In the genomic region with DNA sequence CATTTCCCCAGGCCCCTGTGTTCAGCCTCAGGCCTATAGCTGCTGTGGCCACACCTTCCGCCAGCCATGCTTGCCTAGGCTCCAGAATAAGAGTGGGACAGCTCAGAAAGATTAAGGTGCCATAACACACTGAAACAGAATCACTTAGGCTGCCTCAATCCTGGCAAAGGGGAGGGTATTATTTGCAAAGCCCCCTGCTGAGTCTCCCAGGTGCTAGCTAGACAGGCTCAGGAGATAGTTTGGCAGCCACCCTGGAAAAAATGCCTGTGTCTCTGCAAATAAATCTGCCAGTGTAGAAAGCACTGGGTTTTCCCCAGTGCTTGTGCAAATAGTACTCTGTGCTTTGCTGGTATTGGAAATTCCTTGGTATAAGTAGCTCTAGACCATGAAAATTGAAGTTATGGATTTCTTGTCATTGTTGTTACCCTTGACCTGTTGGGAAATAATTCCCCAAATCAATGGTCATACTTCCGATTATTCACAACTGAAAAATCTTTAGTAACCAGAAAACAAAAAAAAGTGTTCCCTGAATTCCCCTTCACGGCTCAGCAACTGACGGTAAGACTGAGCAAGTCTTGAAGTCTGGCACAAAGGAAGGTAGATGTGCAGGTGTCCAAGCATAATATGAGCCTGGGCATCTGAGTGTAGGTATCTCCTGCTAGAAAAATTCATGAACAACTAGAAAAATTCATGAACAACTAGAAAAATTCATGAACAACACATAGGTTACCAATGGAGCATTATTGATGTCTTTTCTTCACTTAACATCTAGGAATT, we compare ENCODE assay signal across 18 cellular contexts. TPM values are rescaled to one million over a fixed set of nuclear protein-coding genes. Genes with fewer than 3 reads are reported as not detected.
DNase-seq lines count a peak whose midpoint lies in the region; ATAC-seq and TF ChIP-seq lines count a peak whose summit lies in the region.
"Had no signal": no experiment of that assay in that cellular context is flagged by ENCODE, and none has a peak within 500 bp of the region (broad histone marks: within the 10 kb centered on the region; RNA-seq: fewer than 3 reads in every experiment).

No MANE protein-coding gene starts in this region.

- H2BK15ac ChIP-seq in mesendoderm (replicated peaks; ENCODE audit: low read depth), result no peak overlapping the region

- peaks cover 6% of the 10 kb centered on the region for H3K27me3 Mint-ChIP-seq in activated naive CD4-positive, alpha-beta T cell treated with anti-CD3 and anti-CD28 coated beads for 36 hours (ENCODE audit: low read depth)
- H3K27me3 Mint-ChIP-seq in stimulated activated naive B cell treated with anti-CD40 and anti-IgM and Interleukin-4, amounts not matched to agents 10 μg/mL and 1 μg/mL and 100 μg/mL, for 72 hours, result peaks cover 4 to 7% of the 10 kb centered on the region in 2 donors
- H3K27me3 Mint-ChIP-seq: type B pancreatic cell had no signal

- no peak overlapping the region for H3K27ac Mint-ChIP-seq in activated naive CD4-positive, alpha-beta T cell treated with anti-CD3 and anti-CD28 coated beads for 36 hours
- H3K27ac Mint-ChIP-seq in stimulated activated naive B cell treated with anti-CD40 and anti-IgM and Interleukin-4, amounts not matched to agents 10 μg/mL and 1 μg/mL and 100 μg/mL, for 72 hours, result no peak overlapping the region
- H3K27ac Mint-ChIP-seq: activated T-helper 17 cell treated with anti-CD3 and anti-CD28 coated beads, Interleukin-2, amount 50 U/mL, for 72 hours; type B pancreatic cell had no signal

- H3K4me1 ChIP-seq in adrenal gland (replicated peaks in 1 of 2) (peaks cover 0 to 14% of the 10 kb centered on the region in 2 donors), mesendoderm (ENCODE audit: control insufficient read depth, low read depth, low read length) (no peaks in the 10 kb centered on the region)

- no peaks in the 10 kb centered on the region for H3K4me1 Mint-ChIP-seq in activated naive CD4-positive, alpha-beta T cell treated with anti-CD3 and anti-CD28 coated beads for 36 hours (ENCODE audit: low read depth)
- H3K4me1 Mint-ChIP-seq in stimulated activated naive B cell treated with anti-CD40 and anti-IgM and Interleukin-4, amounts not matched to agents 10 μg/mL and 1 μg/mL and 100 μg/mL, for 72 hours, result no peaks in the 10 kb centered on the region
- H3K4me1 Mint-ChIP-seq: activated T-helper 17 cell treated with anti-CD3 and anti-CD28 coated beads, Interleukin-2, amount 50 U/mL, for 72 hours; neural crest cell had no signal

- no peak overlapping the region for H3K4ac ChIP-seq in mesendoderm (ENCODE audit: low read depth, low read length)

- no peak overlapping the region for H2AK5ac ChIP-seq in mesendoderm (ENCODE audit: low read length)

- H3K27ac ChIP-seq in adrenal gland (peak overlapping the region in 2 of 5 donors; percentile 12 to 14), mesendoderm (ENCODE audit: low read depth, low read length) (no peak overlapping the region)
- H3K27ac ChIP-seq: C4-2B had no signal

- no peaks in the 10 kb centered on the region for H3K79me2 ChIP-seq in mesendoderm (ENCODE audit: control insufficient read depth, insufficient read depth, low read length)

- H3K9me3 Mint-ChIP-seq in activated naive CD4-positive, alpha-beta T cell treated with anti-CD3 and anti-CD28 coated beads for 36 hours, result peaks cover 8% of the 10 kb centered on the region
- H3K9me3 Mint-ChIP-seq in stimulated activated naive B cell treated with anti-CD40 and anti-IgM and Interleukin-4, amounts not matched to agents 10 μg/mL and 1 μg/mL and 100 μg/mL, for 72 hours, result peaks cover 7 to 8% of the 10 kb centered on the region in 2 donors
- H3K9me3 Mint-ChIP-seq: activated T-helper 17 cell treated with anti-CD3 and anti-CD28 coated beads, Interleukin-2, amount 50 U/mL, for 72 hours; type B pancreatic cell had no signal

- no peak overlapping the region for H3K4me3 Mint-ChIP-seq in activated naive CD4-positive, alpha-beta T cell treated with anti-CD3 and anti-CD28 coated beads for 36 hours
- no peak overlapping the region for H3K4me3 Mint-ChIP-seq in stimulated activated naive B cell treated with anti-CD40 and anti-IgM and Interleukin-4, amounts not matched to agents 10 μg/mL and 1 μg/mL and 100 μg/mL, for 72 hours
- H3K4me3 Mint-ChIP-seq: activated T-helper 17 cell treated with anti-CD3 and anti-CD28 coated beads, Interleukin-2, amount 50 U/mL, for 72 hours; neural crest cell; type B pancreatic cell had no signal

- no peak overlapping the region for H2BK5ac ChIP-seq in mesendoderm (ENCODE audit: low read length)

- H3K23ac ChIP-seq in mesendoderm (ENCODE audit: low read length), result no peak overlapping the region

- H3K27me3 ChIP-seq in adrenal gland (no peaks in the 10 kb centered on the region), mesendoderm (ENCODE audit: insufficient read depth, low read length, poor library complexity) (no peaks in the 10 kb centered on the region)

- H3K36me3 Mint-ChIP-seq in activated naive CD4-positive, alpha-beta T cell treated with anti-CD3 and anti-CD28 coated beads for 36 hours (ENCODE audit: low read depth), result no peaks in the 10 kb centered on the region
- H3K36me3 Mint-ChIP-seq in stimulated activated naive B cell treated with anti-CD40 and anti-IgM and Interleukin-4, amounts not matched to agents 10 μg/mL and 1 μg/mL and 100 μg/mL, for 72 hours, result no peaks in the 10 kb centered on the region
- H3K36me3 Mint-ChIP-seq: type B pancreatic cell had no signal

- no peaks in the 10 kb centered on the region for H3K79me1 ChIP-seq in mesendoderm (ENCODE audit: low read length)

- intact Hi-C loops in adrenal gland (cut with DNase I), result no loop called here
- intact Hi-C loops in activated naive CD4-positive, alpha-beta T cell treated with anti-CD3 and anti-CD28 coated beads for 36 hours (cut with micrococcal nuclease), result no loop called here

- H3K18ac ChIP-seq in mesendoderm (ENCODE audit: low read length), result no peak overlapping the region

- H3K4me3 ChIP-seq in adrenal gland (no peak overlapping the region), mesendoderm (ENCODE audit: low read length) (no peak overlapping the region)

- no peaks in the 10 kb centered on the region for H3K9me3 ChIP-seq in adrenal gland (replicated peaks in 1 of 3)

- no peak overlapping the region for H3K56ac ChIP-seq in mesendoderm (ENCODE audit: low read length)

- TF ChIP-seq POLR2A in adrenal gland (IDR thresholded peaks at IDR 0.05), result no peak

- H3K36me3 ChIP-seq in adrenal gland (replicated peaks in 1 of 2), result no peaks in the 10 kb centered on the region
- no peaks in the 10 kb centered on the region for H3K36me3 ChIP-seq in mesendoderm (ENCODE audit: control insufficient read depth, insufficient read depth, low read length)

- H3K4me2 ChIP-seq in mesendoderm (ENCODE audit: low read length), result no peak overlapping the region

- TF ChIP-seq CTCF in adrenal gland (IDR thresholded peaks at IDR 0.05), result no peak

- CTCF ChIA-PET in activated naive CD4-positive, alpha-beta T cell treated with anti-CD3 and anti-CD28 coated beads for 36 hours (lab: Charles Lee), result no interaction called here

- H2BK120ac ChIP-seq in mesendoderm (ENCODE audit: low read depth, low read length), result no peak overlapping the region

- ATAC-seq in stimulated activated naive B cell treated with anti-CD40 and anti-IgM and Interleukin-4, amounts not matched to agents 10 μg/mL and 1 μg/mL and 100 μg/mL, for 72 hours (replicated peaks), result no peak
- ATAC-seq: activated T-helper 17 cell treated with anti-CD3 and anti-CD28 coated beads, Interleukin-2, amount 50 U/mL, for 72 hours; sciatic nerve had no signal

- 87 to 93% (median 90%) methylated on average over 4 of the region's 4 CpGs for WGBS in adrenal gland, 4 donors
- no CpG with 5 or more reads among the region's 4 CpGs for WGBS in mesendoderm (ENCODE audit: extremely low coverage, insufficient coverage, low lambda C conversion rate)

- H3K9ac ChIP-seq in mesendoderm (ENCODE audit: low read length), result no peak overlapping the region

- DNase-seq in DMS53 (lab: John Stamatoyannopoulos, UW) (peak; percentile 55), DMS53 treated with DMSO at 0.1 percent for 48 hours (lab: John Stamatoyannopoulos, UW; ENCODE audit: unreplicated experiment) (no peak), NCI-H2081 (lab: John Stamatoyannopoulos, UW) (peak; percentile 81 to 92), adrenal gland (peak in 5 of 7 donors; percentile 32 to 78 (median 37)), mesendoderm (peak; percentile 35)
- DNase-seq in activated naive CD4-positive, alpha-beta T cell treated with anti-CD3 and anti-CD28 coated beads for 36 hours, result no peak
- no peak for DNase-seq in effector CD8-positive, alpha-beta T cell (lab: John Stamatoyannopoulos, UW)
- DNase-seq in stimulated activated naive B cell treated with anti-CD40 and anti-IgM and Interleukin-4, amounts not matched to agents 10 μg/mL and 1 μg/mL and 100 μg/mL, for 72 hours, result no peak
- DNase-seq: 8988T; activated CD8-positive, alpha-beta memory T cell treated with anti-CD3 and anti-CD28 coated beads for 24 hours; EL; mesenchymal stem cell; stimulated activated CD4-positive, alpha-beta T cell treated with anti-CD3 and anti-CD28 coated beads, Interleukin-2, amount 100 ng/mL, for 48 hours had no signal

- no peak overlapping the region for H4K5ac ChIP-seq in mesendoderm (ENCODE audit: low read length)

- no peak overlapping the region for H4K8ac ChIP-seq in mesendoderm (ENCODE audit: low read depth, low read length)

RNA-seq across cellular contexts. Expression of a gene that starts 56.9 kb away (rescaled TPM):
- 10 to 100 TPM; 16.1 to 91.7 (median 34.5) TPM for total RNA-seq in adrenal gland
- polyA plus RNA-seq in adrenal gland, result 10 to 100 TPM in 1 of 3 donors, 1 to 10 TPM in 2; 2.6 to 13.5 (median 6.8) TPM
- polyA plus RNA-seq in mesendoderm (2013, experiment 1 of 2), result 0.42 TPM
- polyA plus RNA-seq in mesendoderm (2013, experiment 2 of 2), result 0.36 TPM
- total RNA-seq in activated naive CD4-positive, alpha-beta T cell treated with anti-CD3 and anti-CD28 coated beads for 36 hours, result under 1 TPM; 0.10 to 0.12 TPM

Comparison
In these comparisons a context has a peak if more than half of its experiments do, and no peak if none do; other contexts are left out.
1. DNase-seq: peak in DMS53 (single experiment), NCI-H2081 (2 of 2), adrenal gland (5 of 7) and mesendoderm (single experiment); none in DMS53 treated with DMSO at 0.1 percent for 48 hours (single experiment), activated naive CD4-positive, alpha-beta T cell treated with anti-CD3 and anti-CD28 coated beads for 36 hours (single experiment), effector CD8-positive, alpha-beta T cell (single experiment) and stimulated activated naive B cell treated with anti-CD40 and anti-IgM and Interleukin-4, amounts not matched to agents 10 μg/mL and 1 μg/mL and 100 μg/mL, for 72 hours (single experiment).
2. RNA of a gene that starts 56.9 kb away (total RNA-seq): 16.1 to 91.7 TPM in adrenal gland; 0.10 to 0.12 TPM in activated naive CD4-positive, alpha-beta T cell treated with anti-CD3 and anti-CD28 coated beads for 36 hours; every median in the first group is over 10 times any median in the second.